ENCODE assay signal across 11 cellular contexts in the genomic region with DNA sequence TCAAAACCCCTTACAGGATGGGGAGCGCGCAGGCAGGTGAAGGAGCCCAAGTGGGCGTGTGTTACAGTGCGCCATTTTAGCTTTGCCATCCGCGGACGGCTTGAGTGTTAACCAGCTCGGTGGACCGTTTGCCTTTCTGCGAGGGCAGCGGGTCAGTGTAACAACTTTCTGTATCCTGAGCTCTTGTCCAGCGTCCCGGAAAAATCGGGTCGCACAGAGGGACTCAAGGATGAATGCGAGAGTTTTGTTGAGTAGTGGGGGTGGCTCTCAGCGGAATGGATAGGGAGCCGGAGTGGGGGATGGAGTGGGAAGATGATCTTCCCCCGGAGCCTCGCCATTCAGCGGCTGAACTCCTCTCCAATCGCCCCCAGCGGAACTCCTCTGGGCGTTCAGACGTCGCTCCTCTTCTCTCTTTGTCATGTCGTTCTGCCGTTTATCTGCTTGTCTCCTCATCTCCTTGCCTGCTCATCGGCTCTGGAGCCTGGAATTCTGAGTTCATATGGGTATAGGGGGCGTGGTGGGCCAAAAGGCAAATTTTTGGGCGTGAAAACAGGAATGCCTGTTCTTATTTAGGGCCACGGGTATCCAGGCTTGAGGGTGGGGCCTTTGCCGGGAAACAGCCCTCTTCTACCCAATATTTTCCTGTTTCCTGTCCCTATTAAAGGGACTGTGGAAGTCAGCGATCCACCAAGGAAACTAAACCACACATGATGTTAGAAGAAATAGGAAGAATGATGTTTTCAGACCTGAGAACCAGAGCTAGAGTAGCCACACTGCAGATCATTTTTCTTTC.
DNase-seq lines count a peak whose midpoint lies in the region; ATAC-seq, FAIRE-seq and TF ChIP-seq lines count a peak whose summit lies in the region.
"Had no signal": no experiment of that assay in that cellular context is flagged by ENCODE, and none has a peak within 500 bp of the region (broad histone marks: within the 10 kb centered on the region; RNA-seq: fewer than 3 reads in every experiment).

No MANE protein-coding gene starts in this region.

- no peak overlapping the region for H2BK12ac ChIP-seq in H9 (ENCODE audit: insufficient read length, low read depth, low read length)

- no peak overlapping the region for H3K23ac ChIP-seq in H9 (ENCODE audit: insufficient read length, low read depth, low read length)

- H3K79me2 ChIP-seq in H9 (ENCODE audit: insufficient read depth, low read length) = no peaks in the 10 kb centered on the region

- H3K9ac ChIP-seq in H9 (ENCODE audit: extremely low read depth, insufficient read length, low read length) = no peak overlapping the region
- H3K9ac ChIP-seq in kidney (ENCODE audit: low read length in 2 of 2) = peak overlapping the region; percentile 21 to 59

- no CpG with 5 or more reads among the region's 34 CpGs for WGBS in H9 (ENCODE audit: extremely low coverage, insufficient read length, low lambda C conversion rate)

- no peak overlapping the region for H3K27ac ChIP-seq in H9 (ENCODE audit: insufficient read length, low read depth, low read length)
- peak overlapping the region; percentile 59 to 82 for H3K27ac ChIP-seq in kidney (ENCODE audit: low read depth in 2 of 2, low read length in 2 of 2)

- peak overlapping the region; percentile 76 for H3K18ac ChIP-seq in H9 (ENCODE audit: insufficient read length, low read depth, low read length)

- FAIRE-seq in kidney (lab: Jason Lieb, UNC) = no peak
- FAIRE-seq: colon had no signal

- H2AK5ac ChIP-seq in H9 (ENCODE audit: insufficient read length, low read length) = no peak overlapping the region

- H4K5ac ChIP-seq in H9 (ENCODE audit: insufficient read length, low read depth, low read length) = no peak overlapping the region

- ATAC-seq in activated T-helper 17 cell treated with anti-CD3 and anti-CD28 coated beads, Interleukin-2, amount 50 U/mL, for 72 hours (replicated peaks) = no peak

- H2BK5ac ChIP-seq in H9 (ENCODE audit: insufficient read length, low read length) = no peak overlapping the region

- peaks cover 6% of the 10 kb centered on the region for H3K23me2 ChIP-seq in H9 (ENCODE audit: insufficient read length, low read depth, low read length, poor library complexity, severe bottlenecking)

- H3K4me1 Mint-ChIP-seq in H9 (peaks cover 0 to 4% of the 10 kb centered on the region in 2 experiments; a peak in 1 of 4 replicates), endothelial cell (ENCODE audit: unreplicated experiment) (peaks cover 15% of the 10 kb centered on the region)
- no peaks in the 10 kb centered on the region for H3K4me1 Mint-ChIP-seq in activated T-helper 17 cell treated with anti-CD3 and anti-CD28 coated beads, Interleukin-2, amount 50 U/mL, for 72 hours
- H3K4me1 Mint-ChIP-seq: memory B cell had no signal

- H3K4me2 ChIP-seq in H9 (ENCODE audit: insufficient read depth, insufficient read length, low read length) = peak overlapping the region; percentile 18

- H3K4me1 ChIP-seq in H9 (ENCODE audit: insufficient read depth, low read length) = no peaks in the 10 kb centered on the region
- H3K4me1 ChIP-seq in kidney (ENCODE audit: control insufficient read depth in 1 of 2, insufficient read depth in 1 of 2, low read depth in 1 of 2, low read length in 2 of 2) = no peaks in the 10 kb centered on the region

- DNase-seq in H9 (peak; percentile 64), endothelial cell (ENCODE audit: low spot score) (peak; percentile 11), kidney (no peak), skeletal muscle cell (ENCODE audit: low read depth) (no peak), pons (ENCODE audit: low spot score) (no peak), HT-29 (ENCODE audit: low spot score) (no peak)
- DNase-seq in stimulated activated naive CD4-positive, alpha-beta T cell treated with Interleukin-2 at 50 U/mL for 16 hours (lab: John Stamatoyannopoulos, UW) = no peak
- DNase-seq: DMS153 had no signal

- H3K36me3 ChIP-seq in kidney (ENCODE audit: control insufficient read depth in 1 of 2, insufficient read depth in 2 of 2, low read length in 2 of 2) = no peaks in the 10 kb centered on the region

- no peak overlapping the region for H4K8ac ChIP-seq in H9 (replicated peaks; ENCODE audit: insufficient read length, low read depth, low read length)

- no peak overlapping the region for H3T11ph ChIP-seq in H9 (ENCODE audit: low read length)

- no peak overlapping the region for H2BK20ac ChIP-seq in H9 (ENCODE audit: low read depth, low read length, poor library complexity, severe bottlenecking)

- H3K56ac ChIP-seq in H9 (ENCODE audit: insufficient read length, low read depth, low read length) = no peak overlapping the region

- H3K4me3 ChIP-seq in kidney (ENCODE audit: low read length in 2 of 2) (peak overlapping the region; percentile 75 to 81), skeletal muscle cell (ENCODE audit: low read depth, low read length) (peak overlapping the region; percentile 36)

- H3K4me3 Mint-ChIP-seq in H9 (peak overlapping the region; percentile 38 to 72), endothelial cell (ENCODE audit: unreplicated experiment) (peak overlapping the region; percentile 87)
- H3K4me3 Mint-ChIP-seq in activated T-helper 17 cell treated with anti-CD3 and anti-CD28 coated beads, Interleukin-2, amount 50 U/mL, for 72 hours = no peak overlapping the region
- H3K4me3 Mint-ChIP-seq: memory B cell had no signal

- H3K36me3 Mint-ChIP-seq in H9 (ENCODE audit: insufficient read depth in 1 of 3, low read depth in 3 of 3) (no peaks in the 10 kb centered on the region), endothelial cell (ENCODE audit: low read depth, unreplicated experiment) (no peaks in the 10 kb centered on the region)
- H3K36me3 Mint-ChIP-seq in activated T-helper 17 cell treated with anti-CD3 and anti-CD28 coated beads, Interleukin-2, amount 50 U/mL, for 72 hours (ENCODE audit: low read depth) = no peaks in the 10 kb centered on the region
- H3K36me3 Mint-ChIP-seq: memory B cell had no signal

- H4K91ac ChIP-seq in H9 (ENCODE audit: insufficient read length, low read depth, low read length) = no peak overlapping the region

- no peaks in the 10 kb centered on the region for H3K79me1 ChIP-seq in H9 (ENCODE audit: insufficient read depth, low read depth, low read length, poor library complexity, severe bottlenecking)

- H2AFZ ChIP-seq in H9 (ENCODE audit: low read length) = peak overlapping the region; percentile 74

- no peaks in the 10 kb centered on the region for H3K27me3 ChIP-seq in H9 (ENCODE audit: insufficient read depth, low read length)

- no peaks in the 10 kb centered on the region for H3K9me3 ChIP-seq in H9 (ENCODE audit: control insufficient read depth, low read depth, low read length)
- H3K9me3 ChIP-seq in kidney (ENCODE audit: control insufficient read depth in 1 of 2, low read length in 2 of 2) = no peaks in the 10 kb centered on the region

- no peak overlapping the region for H2BK15ac ChIP-seq in H9 (ENCODE audit: low read depth, low read length)

- H3K27me3 Mint-ChIP-seq in H9 (ENCODE audit: low read depth) (no peaks in the 10 kb centered on the region; the same call in 1 of the 2 replicates), endothelial cell (ENCODE audit: unreplicated experiment) (peaks cover 3% of the 10 kb centered on the region)
- no peaks in the 10 kb centered on the region for H3K27me3 Mint-ChIP-seq in activated T-helper 17 cell treated with anti-CD3 and anti-CD28 coated beads, Interleukin-2, amount 50 U/mL, for 72 hours
- H3K27me3 Mint-ChIP-seq: memory B cell had no signal

- H3K4ac ChIP-seq in H9 (ENCODE audit: low read depth, low read length) = no peak overlapping the region

- peak overlapping the region in 1 of 3 experiments; percentile 29; a peak in 1 of 7 replicates for H3K27ac Mint-ChIP-seq in H9
- peak overlapping the region; percentile 86 for H3K27ac Mint-ChIP-seq in endothelial cell (ENCODE audit: unreplicated experiment)
- H3K27ac Mint-ChIP-seq in activated T-helper 17 cell treated with anti-CD3 and anti-CD28 coated beads, Interleukin-2, amount 50 U/mL, for 72 hours = no peak overlapping the region
- H3K27ac Mint-ChIP-seq: memory B cell had no signal

- intact Hi-C loops in kidney (cut with DNase I) = no loop called here

- H3K14ac ChIP-seq in H9 (ENCODE audit: insufficient read depth, low read length) = peak overlapping the region; percentile 62; the same call in 1 of the 2 replicates

- no peaks in the 10 kb centered on the region for H4K20me1 ChIP-seq in H9 (ENCODE audit: control insufficient read depth, insufficient read depth, insufficient read length)

- no peaks in the 10 kb centered on the region for H3K9me3 Mint-ChIP-seq in H9
- H3K9me3 Mint-ChIP-seq in endothelial cell (ENCODE audit: unreplicated experiment) = no peaks in the 10 kb centered on the region
- H3K9me3 Mint-ChIP-seq in activated T-helper 17 cell treated with anti-CD3 and anti-CD28 coated beads, Interleukin-2, amount 50 U/mL, for 72 hours = peaks cover 3% of the 10 kb centered on the region

- no peak for TF ChIP-seq CTCF in H9 (conservative IDR thresholded peaks at IDR 0.05)
- no peak for TF ChIP-seq CTCF in endothelial cell (IDR thresholded peaks at IDR 0.05; ENCODE audit: unreplicated experiment)
- TF ChIP-seq CTCF in kidney (IDR thresholded peaks at IDR 0.05; ENCODE audit: borderline replicate concordance, extremely low read depth, insufficient read depth) = no peak

- no peak overlapping the region for H2BK120ac ChIP-seq in H9 (ENCODE audit: low read depth, low read length, poor library complexity, severe bottlenecking)

Comparison
In these comparisons a context has a peak if more than half of its experiments do, and no peak if none do; other contexts are left out.
1. DNase-seq: peak in H9 (single experiment) and endothelial cell (single experiment); none in kidney (single experiment), skeletal muscle cell (single experiment), pons (single experiment), HT-29 (single experiment) and stimulated activated naive CD4-positive, alpha-beta T cell treated with Interleukin-2 at 50 U/mL for 16 hours (single experiment).